ENCODE assay signal across 12 cellular contexts in the genomic region with DNA sequence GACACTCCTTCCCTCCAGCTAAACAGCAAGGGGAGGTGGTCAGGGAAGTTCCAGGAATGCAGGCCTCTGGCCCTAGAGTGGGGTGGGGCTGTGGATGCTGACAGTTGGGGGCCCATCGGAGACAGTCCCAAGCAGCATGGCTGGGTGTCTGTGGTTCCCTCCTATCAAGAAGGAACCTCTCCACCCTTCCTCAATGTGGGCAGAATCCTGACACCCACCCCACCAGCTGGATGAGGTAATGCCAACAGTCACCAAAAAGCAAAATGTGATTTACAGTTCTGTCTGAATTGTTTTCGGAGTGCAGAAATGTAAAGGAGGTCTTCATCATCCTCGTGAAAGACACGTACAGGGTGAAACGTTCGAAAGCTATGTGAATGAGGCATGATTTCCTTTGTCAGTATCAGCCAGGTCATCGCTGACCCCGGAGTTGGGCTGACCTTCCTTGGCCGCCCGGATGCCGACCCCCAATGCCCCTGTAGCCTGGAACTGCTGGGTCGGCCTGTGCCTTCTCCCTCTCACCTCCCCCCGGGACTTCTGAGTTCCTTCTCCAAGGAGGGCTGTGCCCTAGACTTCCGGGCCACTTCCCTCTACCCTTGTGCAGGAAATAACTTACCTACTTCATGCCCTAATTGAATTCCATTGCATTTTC. TPM values are rescaled to one million over a fixed set of nuclear protein-coding genes. Genes with fewer than 3 reads are reported as not detected.
DNase-seq lines count a peak whose midpoint lies in the region; ATAC-seq, FAIRE-seq and TF ChIP-seq lines count a peak whose summit lies in the region.
"Had no signal": no experiment of that assay in that cellular context is flagged by ENCODE, and none has a peak within 500 bp of the region (broad histone marks: within the 10 kb centered on the region; RNA-seq: fewer than 3 reads in every experiment).

No MANE protein-coding gene starts in this region.

- TF ChIP-seq POLR2A in HepG2 (IDR thresholded peaks at IDR 0.05; ENCODE audit: insufficient read depth in 1 of 2, low read depth in 2 of 2, low read length in 2 of 2) (no peak), uterus (IDR thresholded peaks at IDR 0.05) (no peak)

- peak overlapping the region; percentile 41 for H3K4me3 Mint-ChIP-seq in endodermal cell
- no peak overlapping the region for H3K4me3 Mint-ChIP-seq in naive thymus-derived CD4-positive, alpha-beta T cell
- H3K4me3 Mint-ChIP-seq: activated naive CD8-positive, alpha-beta T cell treated with anti-CD3 and anti-CD28 coated beads, Interleukin-2, amount 10 ng/mL, durations not matched to agents 7 days and 5 days had no signal

- peak overlapping the region; percentile 62 for H3K27ac Mint-ChIP-seq in endodermal cell
- H3K27ac Mint-ChIP-seq in naive thymus-derived CD4-positive, alpha-beta T cell = peak overlapping the region in 2 of 9 donors; percentile 60 to 62
- H3K27ac Mint-ChIP-seq: activated naive CD8-positive, alpha-beta T cell treated with anti-CD3 and anti-CD28 coated beads, Interleukin-2, amount 10 ng/mL, durations not matched to agents 7 days and 5 days had no signal

- H3K4me1 ChIP-seq in liver (ENCODE audit: control insufficient read depth in 4 of 4, insufficient read depth in 4 of 4, low read length in 3 of 4) = peaks cover 0 to 3% (median 3%) of the 10 kb centered on the region in 4 donors
- H3K4me1 ChIP-seq in HepG2 (ENCODE audit: insufficient read depth, low read length) = peaks cover 19% of the 10 kb centered on the region
- H3K4me1 ChIP-seq in endodermal cell (ENCODE audit: control insufficient read depth, insufficient read depth, low read length) = peaks cover 27% of the 10 kb centered on the region
- H3K4me1 ChIP-seq in naive thymus-derived CD4-positive, alpha-beta T cell (ENCODE audit: control insufficient read depth in 2 of 2, insufficient read depth in 2 of 2, low read length in 2 of 2) = no peaks in the 10 kb centered on the region
- H3K4me1 ChIP-seq in uterus = peaks cover 5 to 12% of the 10 kb centered on the region in 2 donors

- no peak overlapping the region for H3K4me2 ChIP-seq in HepG2 (ENCODE audit: low read depth, low read length)

- POLR2A ChIA-PET in HepG2 (lab: Yijun Ruan, JAX) = no interaction called here
- POLR2A ChIA-PET in naive thymus-derived CD4-positive, alpha-beta T cell (lab: Charles Lee) = no interaction called here

- ATAC-seq in HepG2 = no peak
- ATAC-seq in naive thymus-derived CD4-positive, alpha-beta T cell = peak; percentile 24
- ATAC-seq in HG03457 (IDR thresholded peaks at IDR 0.05; ENCODE audit: unreplicated experiment) = no peak
- ATAC-seq in omental fat pad (ENCODE audit: low FRiP score) = no peak

- no peak overlapping the region for H3K4me3 ChIP-seq in liver (ENCODE audit: low read depth in 1 of 3, low read length in 3 of 3)
- no peak overlapping the region for H3K4me3 ChIP-seq in HepG2 (replicated peaks in 1 of 3; ENCODE audit: insufficient read depth in 1 of 3, low read depth in 2 of 3, low read length in 3 of 3)
- peak overlapping the region; percentile 52 for H3K4me3 ChIP-seq in endodermal cell (ENCODE audit: low read length)
- no peak overlapping the region for H3K4me3 ChIP-seq in naive thymus-derived CD4-positive, alpha-beta T cell (ENCODE audit: low read length)
- H3K4me3 ChIP-seq in uterus = peak overlapping the region in 1 of 2 donors; percentile 2

- peaks cover 45% of the 10 kb centered on the region for H3K4me1 Mint-ChIP-seq in endodermal cell
- peaks cover 2 to 69% (median 48%) of the 10 kb centered on the region in 7 donors for H3K4me1 Mint-ChIP-seq in naive thymus-derived CD4-positive, alpha-beta T cell

- H3K9ac ChIP-seq in liver (ENCODE audit: low read depth in 1 of 2, low read length in 2 of 2) (no peak overlapping the region), HepG2 (ENCODE audit: insufficient read depth, low read depth, low read length) (no peak overlapping the region), endodermal cell (ENCODE audit: extremely low read depth, low read length, poor library complexity, severe bottlenecking) (no peak overlapping the region)

- H4K20me1 ChIP-seq in HepG2 (ENCODE audit: insufficient read depth, low read length) = peaks cover 55% of the 10 kb centered on the region

- TF ChIP-seq CTCF in liver (IDR thresholded peaks at IDR 0.05; ENCODE audit: low read depth, low read length, missing input control) = no peak
- no peak for TF ChIP-seq CTCF in HepG2 (CRISPR knock-in tag; IDR thresholded peaks at IDR 0.05)
- no peak for TF ChIP-seq CTCF in endodermal cell (conservative IDR thresholded peaks at IDR 0.05)
- TF ChIP-seq CTCF in uterus (IDR thresholded peaks at IDR 0.05) = no peak
- TF ChIP-seq CTCF in omental fat pad (IDR thresholded peaks at IDR 0.05) = no peak

- peaks cover 40% of the 10 kb centered on the region for H3K27me3 Mint-ChIP-seq in endodermal cell (ENCODE audit: insufficient read depth)
- H3K27me3 Mint-ChIP-seq in naive thymus-derived CD4-positive, alpha-beta T cell = no peaks in the 10 kb centered on the region
- H3K27me3 Mint-ChIP-seq: activated naive CD8-positive, alpha-beta T cell treated with anti-CD3 and anti-CD28 coated beads, Interleukin-2, amount 10 ng/mL, durations not matched to agents 7 days and 5 days had no signal

- WGBS in liver = 72% methylated on average over 14 of the region's 14 CpGs
- WGBS in HepG2 (ENCODE audit: low lambda C conversion rate) = 97% methylated on average over 14 of the region's 14 CpGs
- 21 to 35% methylated on average over 10 to 14 of the region's 14 CpGs for WGBS in endodermal cell (ENCODE audit: insufficient coverage in 1 of 2, insufficient read length in 1 of 2), 2 experiments

- no peak overlapping the region for H2AFZ ChIP-seq in HepG2 (ENCODE audit: low read length)

- no peak for FAIRE-seq in HepG2 (lab: Jason Lieb, UNC)

- H3K27ac ChIP-seq in liver (ENCODE audit: low read depth in 1 of 2, low read length in 2 of 2) (peak overlapping the region in 1 of 2 donors; percentile 27), HepG2 (ENCODE audit: extremely low read length, insufficient read depth, low read length) (no peak overlapping the region), endodermal cell (ENCODE audit: low read depth, low read length) (peak overlapping the region; percentile 97), uterus (peak overlapping the region; percentile 82 to 88)
- H3K27ac ChIP-seq in naive thymus-derived CD4-positive, alpha-beta T cell (ENCODE audit: low read depth, low read length) = no peak overlapping the region

- H3K9me3 ChIP-seq in liver (ENCODE audit: control insufficient read depth in 4 of 4, low read length in 3 of 4) (no peaks in the 10 kb centered on the region), HepG2 (ENCODE audit: low read length) (no peaks in the 10 kb centered on the region), endodermal cell (ENCODE audit: control insufficient read depth, low read length) (no peaks in the 10 kb centered on the region), uterus (no peaks in the 10 kb centered on the region)
- H3K9me3 ChIP-seq in naive thymus-derived CD4-positive, alpha-beta T cell (ENCODE audit: control insufficient read depth in 2 of 3, low read length in 3 of 3) = no peaks in the 10 kb centered on the region

- DNase-seq in HepG2 (ENCODE audit: low spot score) = no peak
- peak; percentile 77 for DNase-seq in endodermal cell
- DNase-seq in naive thymus-derived CD4-positive, alpha-beta T cell = no peak
- DNase-seq in uterus = no peak
- DNase-seq in midbrain (lab: John Stamatoyannopoulos, UW) = no peak
- no peak for DNase-seq in omental fat pad (ENCODE audit: low spot score)
- DNase-seq: activated CD4-positive, alpha-beta T cell treated with anti-CD3 and anti-CD28 coated beads, Interleukin-2, amount 50 U/mL, for 1 hour; activated naive CD8-positive, alpha-beta T cell treated with anti-CD3 and anti-CD28 coated beads, Interleukin-2, amount 10 ng/mL, durations not matched to agents 7 days and 5 days; NCI-H146; stimulated activated CD4-positive, alpha-beta T cell treated with anti-CD3 and anti-CD28 coated beads, Interleukin-4, amount 100 ng/mL, for 24 hours had no signal

- intact Hi-C loops in HepG2 (cut with micrococcal nuclease; ENCODE audit: unreplicated experiment) (no loop called here), uterus (cut with DNase I; ENCODE audit: low total_unique reads) (no loop called here)
- intact Hi-C loops in naive thymus-derived CD4-positive, alpha-beta T cell (cut with micrococcal nuclease) = no loop called here

- H3K36me3 Mint-ChIP-seq in endodermal cell (ENCODE audit: low read depth) = peaks cover 14% of the 10 kb centered on the region
- H3K36me3 Mint-ChIP-seq in naive thymus-derived CD4-positive, alpha-beta T cell = peaks cover 0 to 13% (median 4%) of the 10 kb centered on the region in 5 donors

- no peaks in the 10 kb centered on the region for H3K27me3 ChIP-seq in liver (ENCODE audit: control insufficient read depth in 4 of 4, insufficient read depth in 4 of 4, low read length in 3 of 4)
- no peaks in the 10 kb centered on the region for H3K27me3 ChIP-seq in HepG2 (ENCODE audit: control insufficient read depth in 1 of 2, insufficient read depth in 2 of 2, low read length in 2 of 2)
- no peaks in the 10 kb centered on the region for H3K27me3 ChIP-seq in endodermal cell (ENCODE audit: control insufficient read depth, insufficient read depth, low read length, poor library complexity, severe bottlenecking)
- H3K27me3 ChIP-seq in naive thymus-derived CD4-positive, alpha-beta T cell (ENCODE audit: control insufficient read depth in 2 of 2, insufficient read depth in 2 of 2, low read length in 2 of 2) = no peaks in the 10 kb centered on the region
- H3K27me3 ChIP-seq in uterus = no peaks in the 10 kb centered on the region

- H3K79me2 ChIP-seq in HepG2 (ENCODE audit: insufficient read depth, low read length) = peaks cover 73% of the 10 kb centered on the region

- in situ Hi-C loops in HepG2 (cut with HindIII; ENCODE audit: extremely low pct_ligation_motif_present, low pct_unique_long_range_greater_than_20kb) = no loop called here

- CTCF ChIA-PET in HepG2 (lab: Yijun Ruan, JAX; ENCODE audit: low intra/inter-chr PET ratio, low total read pairs) = no interaction called here
- CTCF ChIA-PET in naive thymus-derived CD4-positive, alpha-beta T cell (lab: Charles Lee) = no interaction called here

- no peak for TF ChIP-seq EP300 in HepG2 (IDR thresholded peaks at IDR 0.05; ENCODE audit: low read depth in 2 of 2, low read length in 2 of 2)
- no peak for TF ChIP-seq EP300 in HepG2 (CRISPR knock-in tag; IDR thresholded peaks at IDR 0.05; ENCODE audit: borderline replicate concordance)

- TF ChIP-seq RAD21 in liver (IDR thresholded peaks at IDR 0.05) (no peak), HepG2 (CRISPR knock-in tag; IDR thresholded peaks at IDR 0.05) (no peak)

- no peaks in the 10 kb centered on the region for H3K9me3 Mint-ChIP-seq in endodermal cell
- peaks cover 0 to 2% (median 0%) of the 10 kb centered on the region in 11 donors for H3K9me3 Mint-ChIP-seq in naive thymus-derived CD4-positive, alpha-beta T cell
- H3K9me3 Mint-ChIP-seq: activated naive CD8-positive, alpha-beta T cell treated with anti-CD3 and anti-CD28 coated beads, Interleukin-2, amount 10 ng/mL, durations not matched to agents 7 days and 5 days had no signal

- no TSS peak for BruUV-seq in HepG2 (replicated peaks; lab: Mats Ljungman, UMichigan)

- no peaks in the 10 kb centered on the region for H3K36me3 ChIP-seq in liver (ENCODE audit: control insufficient read depth in 4 of 4, insufficient read depth in 3 of 4, low read depth in 1 of 4, low read length in 3 of 4)
- peaks cover 2 to 19% of the 10 kb centered on the region in 2 experiments; a peak in 2 of 5 replicates for H3K36me3 ChIP-seq in HepG2 (replicated peaks in 1 of 2; ENCODE audit: control insufficient read depth in 1 of 2, insufficient read depth in 2 of 2, low read length in 2 of 2)
- H3K36me3 ChIP-seq in endodermal cell (ENCODE audit: control insufficient read depth, insufficient read depth, low read length) = peaks cover 3% of the 10 kb centered on the region
- peaks cover 0 to 16% (median 0%) of the 10 kb centered on the region in 3 experiments for H3K36me3 ChIP-seq in naive thymus-derived CD4-positive, alpha-beta T cell (ENCODE audit: control insufficient read depth in 2 of 3, insufficient read depth in 3 of 3, low read length in 3 of 3)
- no peaks in the 10 kb centered on the region for H3K36me3 ChIP-seq in uterus

RNA-seq across cellular contexts. Expression of a gene that starts 24.4 kb away (rescaled TPM):
- 1 to 10 TPM; 7.5 to 8.5 TPM for total RNA-seq in liver
- 1 to 10 TPM; 1.2 to 1.3 TPM for polyA plus RNA-seq in liver
- 8.8 and 9.7 TPM in 2 replicates for total RNA-seq in HepG2 (2016; rRNA removed; fragmentation: Illumina TruSeq; extraction: Trizol)
- 20.0 and 23.4 TPM in 2 replicates for total RNA-seq in HepG2 (2016; cell fraction: cytosol; rRNA removed; fragmentation: Illumina TruSeq; extraction: Trizol; ENCODE audit: low read depth)
- total RNA-seq in HepG2 (2016; cell fraction: insoluble cytoplasmic fraction; rRNA removed; fragmentation: Illumina TruSeq; extraction: Trizol) = 7.9 and 8.8 TPM in 2 replicates
- total RNA-seq in HepG2 (2016; cell fraction: membrane; rRNA removed; fragmentation: Illumina TruSeq; extraction: Trizol) = 8.0 and 8.3 TPM in 2 replicates
- total RNA-seq in HepG2 (2016; cell fraction: nucleus; rRNA removed; fragmentation: Illumina TruSeq; extraction: Trizol) = 9.2 and 12.0 TPM in 2 replicates
- 4.6 and 4.7 TPM in 2 replicates for polyA plus RNA-seq in HepG2 (2011; rRNA removed)
- polyA plus RNA-seq in HepG2 (2011; cell fraction: cytosol; rRNA removed) = 1.7 and 2.8 TPM in 2 replicates
- 17.7 and 24.7 TPM in 2 replicates for polyA plus RNA-seq in HepG2 (2011; cell fraction: nucleus; rRNA removed)
- polyA plus RNA-seq in HepG2 (2012) = 4.4 and 4.8 TPM in 2 replicates
- polyA plus RNA-seq in HepG2 (2016; cell fraction: cytosol; fragmentation: Illumina TruSeq; extraction: Trizol; ENCODE audit: low read depth) = 0.55 and 0.96 TPM in 2 replicates
- polyA plus RNA-seq in HepG2 (2016; cell fraction: insoluble cytoplasmic fraction; fragmentation: Illumina TruSeq; extraction: Trizol; ENCODE audit: low read depth) = 3.9 and 5.8 TPM in 2 replicates
- polyA plus RNA-seq in HepG2 (2016; cell fraction: membrane; fragmentation: Illumina TruSeq; extraction: Trizol; ENCODE audit: low read depth) = 0.41 and 0.84 TPM in 2 replicates
- 15.3 and 17.1 TPM in 2 replicates for polyA plus RNA-seq in HepG2 (2016; cell fraction: nucleus; fragmentation: Illumina TruSeq; extraction: Trizol; ENCODE audit: insufficient read depth, low read depth)
- 16.6 and 23.1 TPM in 2 replicates for polyA minus RNA-seq in HepG2 (2011; rRNA and poly(A)+ RNA removed; ENCODE audit: low replicate concordance)
- 12.9 and 14.4 TPM in 2 replicates for polyA minus RNA-seq in HepG2 (2011; cell fraction: cytosol; rRNA and poly(A)+ RNA removed)
- 16.2 and 17.8 TPM in 2 replicates for polyA minus RNA-seq in HepG2 (2011; cell fraction: nucleus; rRNA and poly(A)+ RNA removed)
- total RNA-seq in endodermal cell = 10 to 100 TPM; 36.9 to 43.4 TPM
- 14.9 TPM for polyA plus RNA-seq in endodermal cell (2013, experiment 1 of 2)
- polyA plus RNA-seq in endodermal cell (2013, experiment 2 of 2) = 13.9 TPM
- 10 to 100 TPM; 37.7 to 69.0 (median 56.9) TPM for total RNA-seq in naive thymus-derived CD4-positive, alpha-beta T cell
- 1 to 10 TPM; 3.6 to 6.6 TPM for polyA plus RNA-seq in naive thymus-derived CD4-positive, alpha-beta T cell
- total RNA-seq in uterus = 10 to 100 TPM in 3 of 4 donors, 1 to 10 TPM in 1; 9.0 to 64.1 (median 21.5) TPM
- total RNA-seq in omental fat pad = 10 to 100 TPM; 10.8 to 35.0 (median 20.4) TPM

Comparison
In these comparisons a context has a peak if more than half of its experiments do, and no peak if none do; other contexts are left out.
1. H3K27ac ChIP-seq: peak in endodermal cell (single experiment) and uterus (2 of 2); none in HepG2 (single experiment) and naive thymus-derived CD4-positive, alpha-beta T cell (single experiment).